Comparison of ENCODE assay signal across 8 cellular contexts in genomic region chr1:12067900-12068821, GRCh38. TPM values are rescaled to one million over a fixed set of nuclear protein-coding genes. Genes with fewer than 3 reads are reported as not detected.
DNase-seq lines count a peak whose midpoint lies in the region; ATAC-seq and TF ChIP-seq lines count a peak whose summit lies in the region.

No MANE protein-coding gene starts in this region.

- DNase-seq in AG08395 (ENCODE audit: low spot score), result peak; percentile 54
- DNase-seq in T-helper 2 cell treated with Interferon-gamma antibody and Interleukin-4, amounts not matched to agents 5 μg/mL and 100 μg/mL, for 36 hours (ENCODE audit: low spot score), result peak; percentile 78
- peak in 40 of 42 donors; percentile 20 to 88 (median 60) for DNase-seq in head of caudate nucleus
- no peak for DNase-seq in upper lobe of left lung
- DNase-seq in PC-9, result no peak
- no peak for DNase-seq in UCSD-AML1 (lab: John Stamatoyannopoulos, UW; ENCODE audit: unreplicated experiment)
- no peak for DNase-seq in ACHN

- no peak overlapping the region for H3K4me2 ChIP-seq in PC-9

- no peaks in the 10 kb centered on the region for H4K20me1 ChIP-seq in PC-9 (ENCODE audit: insufficient read depth)

- no peaks in the 10 kb centered on the region for H3F3A ChIP-seq in PC-9 (ENCODE audit: insufficient read depth, low read depth)

- WGBS in upper lobe of left lung, 2 donors, result 37 to 39% methylated on average over 12 to 14 of the region's 14 CpGs

- TF ChIP-seq CTCF in upper lobe of left lung (IDR thresholded peaks at IDR 0.05) (no peak), PC-9 (conservative IDR thresholded peaks at IDR 0.05) (no peak)

- POLR2A ChIA-PET in PC-9 (lab: Charles Lee; ENCODE audit: unreplicated experiment), result interaction anchor here (0.6 kb wide), 3 partner anchors 28 to 115 kb away, joined by 4 to 7 read pairs (median 5); partner anchors contain the start of gene MIIP

- no peak for TF ChIP-seq POLR2A in upper lobe of left lung (IDR thresholded peaks at IDR 0.05)

- H3K27ac ChIP-seq in upper lobe of left lung, result peak overlapping the region in 1 of 4 donors; percentile 32
- H3K27ac ChIP-seq in PC-9, result no peak overlapping the region

- intact Hi-C loops in head of caudate nucleus (cut with DNase I) (no loop called here), PC-9 (cut with micrococcal nuclease; ENCODE audit: unreplicated experiment) (no loop called here)

- in situ Hi-C loops in ACHN (cut with HindIII; ENCODE audit: low pct_ligation_motif_present, low pct_unique_long_range_greater_than_20kb, low sequenced_read_pairs), result no loop called here

- H3K9me3 Mint-ChIP-seq in T-helper 2 cell treated with Interferon-gamma antibody and Interleukin-4, amounts not matched to agents 5 μg/mL and 100 μg/mL, for 36 hours, result no peaks in the 10 kb centered on the region

- peak overlapping the region; percentile 85 for H3K27ac Mint-ChIP-seq in T-helper 2 cell treated with Interferon-gamma antibody and Interleukin-4, amounts not matched to agents 5 μg/mL and 100 μg/mL, for 36 hours

- peaks cover 63% of the 10 kb centered on the region for H3K4me1 Mint-ChIP-seq in T-helper 2 cell treated with Interferon-gamma antibody and Interleukin-4, amounts not matched to agents 5 μg/mL and 100 μg/mL, for 36 hours (ENCODE audit: low read depth)

- H3K4me3 ChIP-seq in upper lobe of left lung, result no peak overlapping the region
- no peak overlapping the region for H3K4me3 ChIP-seq in PC-9

- H3K79me2 ChIP-seq in PC-9 (ENCODE audit: low read depth), result no peaks in the 10 kb centered on the region

- no peaks in the 10 kb centered on the region for H3K27me3 Mint-ChIP-seq in T-helper 2 cell treated with Interferon-gamma antibody and Interleukin-4, amounts not matched to agents 5 μg/mL and 100 μg/mL, for 36 hours (ENCODE audit: low read depth)

- H3K36me3 ChIP-seq in upper lobe of left lung (no peaks in the 10 kb centered on the region), PC-9 (ENCODE audit: low read depth) (no peaks in the 10 kb centered on the region)

- no peaks in the 10 kb centered on the region for H3K9me3 ChIP-seq in upper lobe of left lung
- H3K9me3 ChIP-seq in PC-9 (ENCODE audit: insufficient read depth, low read depth), result no peaks in the 10 kb centered on the region

- peaks cover 0 to 17% (median 8%) of the 10 kb centered on the region in 4 donors for H3K27me3 ChIP-seq in upper lobe of left lung
- H3K27me3 ChIP-seq in PC-9 (ENCODE audit: insufficient read depth, low read depth), result peaks cover 23% of the 10 kb centered on the region

- H3K4me1 ChIP-seq in upper lobe of left lung, result peaks cover 5 to 17% (median 14%) of the 10 kb centered on the region in 4 donors
- no peaks in the 10 kb centered on the region for H3K4me1 ChIP-seq in PC-9 (replicated peaks; ENCODE audit: insufficient read depth)

- BruUV-seq in PC-9 (replicated peaks; lab: Mats Ljungman, UMichigan), result no TSS peak

- H3K4me3 Mint-ChIP-seq in T-helper 2 cell treated with Interferon-gamma antibody and Interleukin-4, amounts not matched to agents 5 μg/mL and 100 μg/mL, for 36 hours, result peak overlapping the region; percentile 70

- no peak overlapping the region for H2AFZ ChIP-seq in PC-9

- ATAC-seq in GM19452 (IDR thresholded peaks at IDR 0.05; ENCODE audit: unreplicated experiment) (peak; percentile 48), upper lobe of left lung (ENCODE audit: low FRiP score in 2 of 2) (peak; percentile 24 to 77)

- no peaks in the 10 kb centered on the region for H3K9me2 ChIP-seq in PC-9 (ENCODE audit: insufficient read depth)

- CTCF ChIA-PET in PC-9 (lab: Charles Lee), result interaction anchor here (0.7 kb wide), 1 partner anchor 10 kb away, joined by 3 read pairs; no protein-coding TSS in a partner anchor

- no peak for TF ChIP-seq EP300 in upper lobe of left lung (IDR thresholded peaks at IDR 0.05)

- H3K36me3 Mint-ChIP-seq in T-helper 2 cell treated with Interferon-gamma antibody and Interleukin-4, amounts not matched to agents 5 μg/mL and 100 μg/mL, for 36 hours (ENCODE audit: low read depth), result peaks cover 18% of the 10 kb centered on the region

RNA-seq across cellular contexts. Expression of gene TNFRSF8, which starts 5.1 kb away (rescaled TPM):
- total RNA-seq in upper lobe of left lung, result 1 to 10 TPM in 4 of 6 donors, under 1 TPM in 2; 0.22 to 3.3 (median 1.2) TPM
- not detected in 2 replicates for total RNA-seq in PC-9 (2021)

RNA-seq across cellular contexts. Expression of gene MIIP, which starts 48.9 kb away (rescaled TPM):
- total RNA-seq in upper lobe of left lung (10 to 100 TPM; 39.6 to 87.1 (median 50.1) TPM), PC-9 (2021) (25.9 and 28.3 TPM in 2 replicates)

Comparison
In these comparisons a context has a peak if more than half of its experiments do, and no peak if none do; other contexts are left out.
1. DNase-seq: peak in AG08395 (single experiment), T-helper 2 cell treated with Interferon-gamma antibody and Interleukin-4, amounts not matched to agents 5 μg/mL and 100 μg/mL, for 36 hours (single experiment) and head of caudate nucleus (40 of 42); none in upper lobe of left lung (0 of 2), PC-9 (0 of 2), UCSD-AML1 (single experiment) and ACHN (single experiment).